In genomic region chr7:89002942-89003618, GRCh38 we compare ENCODE assay signal across 8 cellular contexts.
DNase-seq lines count a peak whose midpoint lies in the region; ATAC-seq, FAIRE-seq and TF ChIP-seq lines count a peak whose summit lies in the region.

No MANE protein-coding gene starts in this region.

- ATAC-seq in GM21515 (IDR thresholded peaks at IDR 0.05; ENCODE audit: unreplicated experiment), result peak; percentile 90

- peak overlapping the region; percentile 35; the same call in 1 of the 2 replicates for H3K9ac ChIP-seq in KMS-11

- no peaks in the 10 kb centered on the region for H3K9me3 ChIP-seq in BE2C

- H3K4me2 ChIP-seq in KMS-11, result peak overlapping the region; percentile 97

- H3K36me3 ChIP-seq in KMS-11 (ENCODE audit: insufficient read depth) (no peaks in the 10 kb centered on the region; the same call in 1 of the 2 replicates), BE2C (no peaks in the 10 kb centered on the region)

- H3K27ac ChIP-seq in KMS-11, result peak overlapping the region; percentile 55

- in situ Hi-C loops in GM13976 (cut with MboI; ENCODE audit: low sequenced_read_pairs, unreplicated experiment), result no loop called here

- peak overlapping the region; percentile 51 for H2AFZ ChIP-seq in KMS-11 (ENCODE audit: low read depth)

- H3K27me3 ChIP-seq in KMS-11 (ENCODE audit: insufficient read depth, low read depth) (no peaks in the 10 kb centered on the region), BE2C (no peaks in the 10 kb centered on the region)

- H3K4me3 ChIP-seq in KMS-11 (IDR thresholded peaks at IDR 0.05; ENCODE audit: insufficient read depth, low read depth, low read length), result no peak overlapping the region
- no peak overlapping the region for H3K4me3 ChIP-seq in BE2C (ENCODE audit: low read depth, low read length)

- H3K4me1 ChIP-seq in KMS-11 (ENCODE audit: low read depth, poor library complexity, severe bottlenecking) (peaks cover 25% of the 10 kb centered on the region), BE2C (no peaks in the 10 kb centered on the region)

- TF ChIP-seq CTCF in GM13976 (IDR thresholded peaks at IDR 0.05; ENCODE audit: borderline replicate concordance, control extremely low read depth, extremely low read depth, insufficient read depth, missing control alignments) (no peak), KMS-11 (conservative IDR thresholded peaks at IDR 0.05; ENCODE audit: low read depth, low read length) (no peak), BE2C (IDR thresholded peaks at IDR 0.05; ENCODE audit: low read depth, low read length) (no peak)

- H4K20me1 ChIP-seq in KMS-11 (ENCODE audit: insufficient read depth), result no peaks in the 10 kb centered on the region

- H3K79me2 ChIP-seq in KMS-11 (ENCODE audit: insufficient read depth, low read depth), result no peaks in the 10 kb centered on the region

- peak; percentile 16 for DNase-seq in GM13976 (ENCODE audit: low spot score)
- peak; percentile 3 for DNase-seq in left kidney (ENCODE audit: low read depth, low spot score)
- no peak for DNase-seq in BE2C
- no peak for DNase-seq in frontal cortex (ENCODE audit: low spot score in 2 of 2)
- DNase-seq in OCI-M2 (lab: John Stamatoyannopoulos, UW; ENCODE audit: unreplicated experiment), result no peak
- no peak for DNase-seq in NCI-H82 (lab: John Stamatoyannopoulos, UW)

- FAIRE-seq in frontal cortex (lab: Jason Lieb, UNC), result no peak

Comparison
In these comparisons a context has a peak if more than half of its experiments do, and no peak if none do; other contexts are left out.
1. DNase-seq: peak in GM13976 (single experiment) and left kidney (single experiment); none in BE2C (single experiment), frontal cortex (0 of 2), OCI-M2 (single experiment) and NCI-H82 (single experiment).